9 cellular contexts compared by ENCODE assay signal in the genomic region with DNA sequence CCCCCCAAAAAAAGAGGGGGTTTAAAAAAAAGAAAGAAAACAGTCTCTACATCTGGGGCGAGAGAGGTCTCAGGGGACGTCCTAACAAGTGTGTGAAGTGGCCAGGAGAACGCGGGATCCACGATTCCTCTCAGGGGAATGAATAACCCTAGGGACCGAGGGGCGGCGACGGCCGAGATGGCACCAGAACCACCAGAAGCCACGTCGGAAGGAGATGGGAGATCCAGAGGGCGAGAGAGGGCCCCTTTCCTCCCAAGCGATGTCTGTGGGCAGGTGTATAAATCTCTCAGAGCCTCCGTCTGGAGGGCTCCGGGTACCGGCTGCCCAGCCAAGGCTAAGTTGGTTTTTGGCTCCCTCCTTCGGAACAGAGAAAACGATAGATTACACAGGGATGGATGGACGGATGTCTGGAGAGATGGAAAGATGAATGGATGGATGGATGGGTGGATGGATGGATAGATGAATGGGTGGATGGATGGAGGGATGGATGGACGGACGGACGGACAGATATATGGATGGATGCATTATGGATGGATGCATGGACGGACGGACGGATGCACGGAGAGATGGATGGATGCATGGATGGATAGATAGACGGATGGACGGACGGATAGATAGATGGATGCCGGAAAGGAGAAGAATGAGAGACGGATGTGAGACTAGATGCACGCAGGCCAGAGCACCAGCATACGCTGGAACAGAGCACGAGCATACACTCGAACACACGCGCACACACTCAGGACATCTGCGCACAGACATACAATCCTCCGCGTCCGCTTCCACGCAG. TPM values are rescaled to one million over a fixed set of nuclear protein-coding genes. Genes with fewer than 3 reads are reported as not detected.
DNase-seq lines count a peak whose midpoint lies in the region; ATAC-seq and TF ChIP-seq lines count a peak whose summit lies in the region.
"Had no signal": no experiment of that assay in that cellular context is flagged by ENCODE, and none has a peak within 500 bp of the region (broad histone marks: within the 10 kb centered on the region; RNA-seq: fewer than 3 reads in every experiment).

No MANE protein-coding gene starts in this region.

- no peaks in the 10 kb centered on the region for H3K9me2 ChIP-seq in neural cell (ENCODE audit: insufficient read depth, low read length)

- no peaks in the 10 kb centered on the region for H3F3A ChIP-seq in neural cell (ENCODE audit: insufficient read depth, low read length, poor library complexity, severe bottlenecking)

- H3K27ac Mint-ChIP-seq in activated CD4-positive, alpha-beta T cell treated with anti-CD3 and anti-CD28 coated beads, Interleukin-2, amount 10 ng/mL, durations not matched to agents 7 days and 5 days, result peak overlapping the region; percentile 72

- no peak for TF ChIP-seq CTCF in esophagus muscularis mucosa (IDR thresholded peaks at IDR 0.05)
- TF ChIP-seq CTCF in neural cell (IDR thresholded peaks at IDR 0.05; ENCODE audit: poor library complexity, severe bottlenecking), result peak; percentile 73

- H3K36me3 ChIP-seq in esophagus muscularis mucosa, result no peaks in the 10 kb centered on the region
- no peaks in the 10 kb centered on the region for H3K36me3 ChIP-seq in neural cell (ENCODE audit: insufficient read depth, low read length)

- H3K9me3 Mint-ChIP-seq in activated CD4-positive, alpha-beta T cell treated with anti-CD3 and anti-CD28 coated beads, Interleukin-2, amount 10 ng/mL, durations not matched to agents 7 days and 5 days, result no peaks in the 10 kb centered on the region

- peaks cover 54% of the 10 kb centered on the region for H3K27me3 Mint-ChIP-seq in activated CD4-positive, alpha-beta T cell treated with anti-CD3 and anti-CD28 coated beads, Interleukin-2, amount 10 ng/mL, durations not matched to agents 7 days and 5 days

- H3K9ac ChIP-seq in neural cell (ENCODE audit: low read length), result peak overlapping the region; percentile 77

- in situ Hi-C loops in ACHN (cut with HindIII; ENCODE audit: low pct_ligation_motif_present, low pct_unique_long_range_greater_than_20kb, low sequenced_read_pairs), result no loop called here

- peaks cover 56% of the 10 kb centered on the region for H3K79me2 ChIP-seq in neural cell (replicated peaks; ENCODE audit: insufficient read depth, low read length)

- peak; percentile 80 for TF ChIP-seq RAD21 in neural cell (conservative IDR thresholded peaks at IDR 0.05)

- H3K9me3 ChIP-seq in esophagus muscularis mucosa (no peaks in the 10 kb centered on the region), neural cell (ENCODE audit: low read length) (no peaks in the 10 kb centered on the region)
- H3K9me3 ChIP-seq: body of pancreas had no signal

- WGBS in esophagus muscularis mucosa, result 6% methylated on average over 40 of the region's 43 CpGs

- H4K20me1 ChIP-seq in neural cell (ENCODE audit: insufficient read depth), result no peaks in the 10 kb centered on the region

- H2AFZ ChIP-seq in neural cell (ENCODE audit: low read depth, low read length), result peak overlapping the region; percentile 51

- TF ChIP-seq POLR2A in esophagus muscularis mucosa (IDR thresholded peaks at IDR 0.05; ENCODE audit: low read depth), result no peak

- peaks cover 43% of the 10 kb centered on the region for H3K4me1 Mint-ChIP-seq in activated CD4-positive, alpha-beta T cell treated with anti-CD3 and anti-CD28 coated beads, Interleukin-2, amount 10 ng/mL, durations not matched to agents 7 days and 5 days

- ATAC-seq in HG03280 (IDR thresholded peaks at IDR 0.05; ENCODE audit: unreplicated experiment), result no peak
- no peak for ATAC-seq in HG03457 (IDR thresholded peaks at IDR 0.05; ENCODE audit: unreplicated experiment)
- ATAC-seq: body of pancreas had no signal

- H3K4me3 ChIP-seq in esophagus muscularis mucosa (peak overlapping the region; percentile 70 to 83 (median 78)), neural cell (ENCODE audit: low read length) (peak overlapping the region; percentile 90)

- H3K4me1 ChIP-seq in esophagus muscularis mucosa, result peaks cover 16 to 56% (median 42%) of the 10 kb centered on the region in 4 donors

- H3K36me3 Mint-ChIP-seq in activated CD4-positive, alpha-beta T cell treated with anti-CD3 and anti-CD28 coated beads, Interleukin-2, amount 10 ng/mL, durations not matched to agents 7 days and 5 days (ENCODE audit: low read depth), result peaks cover 35% of the 10 kb centered on the region

- POLR2A ChIA-PET in activated CD4-positive, alpha-beta T cell treated with anti-CD3 and anti-CD28 coated beads, Interleukin-2, amount 10 ng/mL, durations not matched to agents 7 days and 5 days (lab: Charles Lee), result no interaction called here

- peak overlapping the region; percentile 83 for H3K4me3 Mint-ChIP-seq in activated CD4-positive, alpha-beta T cell treated with anti-CD3 and anti-CD28 coated beads, Interleukin-2, amount 10 ng/mL, durations not matched to agents 7 days and 5 days

- H3K4me2 ChIP-seq in neural cell (ENCODE audit: low read length), result peak overlapping the region; percentile 76

- intact Hi-C loops in esophagus muscularis mucosa (cut with DNase I), result loop anchor here (5.0 to 10.0 kb wide), 3 partner anchors 133 to 1833 kb away; no protein-coding TSS in a partner anchor

- TF ChIP-seq EP300 in esophagus muscularis mucosa (IDR thresholded peaks at IDR 0.05) (no peak), neural cell (conservative IDR thresholded peaks at IDR 0.05; ENCODE audit: poor library complexity, severe bottlenecking) (peak; percentile 59)

- H3K27me3 ChIP-seq in esophagus muscularis mucosa (peaks cover 0 to 28% (median 6%) of the 10 kb centered on the region in 4 donors), neural cell (ENCODE audit: insufficient read depth, low read depth, low read length) (no peaks in the 10 kb centered on the region)

- H3K27ac ChIP-seq in esophagus muscularis mucosa (replicated peaks in 1 of 4) (no peak overlapping the region), neural cell (ENCODE audit: low read length) (peak overlapping the region; percentile 76)
- H3K27ac ChIP-seq: body of pancreas had no signal

- DNase-seq in ACHN, result peak; percentile 48
- peak; percentile 1 for DNase-seq in GOT3 (lab: John Stamatoyannopoulos, UW)
- peak; percentile 38 for DNase-seq in activated CD4-positive, alpha-beta T cell treated with anti-CD3 and anti-CD28 coated beads, Interleukin-2, amount 10 ng/mL, durations not matched to agents 7 days and 5 days
- no peak for DNase-seq in esophagus muscularis mucosa (ENCODE audit: extremely low spot score)
- no peak for DNase-seq in GDM1 (lab: John Stamatoyannopoulos, UW)

- CTCF ChIA-PET in activated CD4-positive, alpha-beta T cell treated with anti-CD3 and anti-CD28 coated beads, Interleukin-2, amount 10 ng/mL, durations not matched to agents 7 days and 5 days (lab: Charles Lee), result no interaction called here

TF ChIP-seq in neural cell, 6 proteins besides CTCF, POLR2A, EP300 and RAD21:
- TF ChIP-seq SMC3 (conservative IDR thresholded peaks at IDR 0.05; ENCODE audit: poor library complexity) (peak; percentile 73), POLR2AphosphoS5 (IDR thresholded peaks at IDR 0.05) (no peak), EZH2 (IDR thresholded peaks at IDR 0.05; ENCODE audit: borderline replicate concordance, insufficient read depth, low read length, poor library complexity, severe bottlenecking) (no peak), TAF1 (IDR thresholded peaks at IDR 0.05; ENCODE audit: low read depth) (no peak), MXI1 (conservative IDR thresholded peaks at IDR 0.05; ENCODE audit: poor library complexity, severe bottlenecking) (peak; percentile 73)
- TF ChIP-seq, protein P1, sequence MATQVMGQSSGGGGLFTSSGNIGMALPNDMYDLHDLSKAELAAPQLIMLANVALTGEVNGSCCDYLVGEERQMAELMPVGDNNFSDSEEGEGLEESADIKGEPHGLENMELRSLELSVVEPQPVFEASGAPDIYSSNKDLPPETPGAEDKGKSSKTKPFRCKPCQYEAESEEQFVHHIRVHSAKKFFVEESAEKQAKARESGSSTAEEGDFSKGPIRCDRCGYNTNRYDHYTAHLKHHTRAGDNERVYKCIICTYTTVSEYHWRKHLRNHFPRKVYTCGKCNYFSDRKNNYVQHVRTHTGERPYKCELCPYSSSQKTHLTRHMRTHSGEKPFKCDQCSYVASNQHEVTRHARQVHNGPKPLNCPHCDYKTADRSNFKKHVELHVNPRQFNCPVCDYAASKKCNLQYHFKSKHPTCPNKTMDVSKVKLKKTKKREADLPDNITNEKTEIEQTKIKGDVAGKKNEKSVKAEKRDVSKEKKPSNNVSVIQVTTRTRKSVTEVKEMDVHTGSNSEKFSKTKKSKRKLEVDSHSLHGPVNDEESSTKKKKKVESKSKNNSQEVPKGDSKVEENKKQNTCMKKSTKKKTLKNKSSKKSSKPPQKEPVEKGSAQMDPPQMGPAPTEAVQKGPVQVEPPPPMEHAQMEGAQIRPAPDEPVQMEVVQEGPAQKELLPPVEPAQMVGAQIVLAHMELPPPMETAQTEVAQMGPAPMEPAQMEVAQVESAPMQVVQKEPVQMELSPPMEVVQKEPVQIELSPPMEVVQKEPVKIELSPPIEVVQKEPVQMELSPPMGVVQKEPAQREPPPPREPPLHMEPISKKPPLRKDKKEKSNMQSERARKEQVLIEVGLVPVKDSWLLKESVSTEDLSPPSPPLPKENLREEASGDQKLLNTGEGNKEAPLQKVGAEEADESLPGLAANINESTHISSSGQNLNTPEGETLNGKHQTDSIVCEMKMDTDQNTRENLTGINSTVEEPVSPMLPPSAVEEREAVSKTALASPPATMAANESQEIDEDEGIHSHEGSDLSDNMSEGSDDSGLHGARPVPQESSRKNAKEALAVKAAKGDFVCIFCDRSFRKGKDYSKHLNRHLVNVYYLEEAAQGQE (IDR thresholded peaks at IDR 0.05; ENCODE audit: borderline replicate concordance), result peak; percentile 42

RNA-seq across cellular contexts. Expression of a gene that starts 1.6 kb away (rescaled TPM):
- total RNA-seq in activated CD4-positive, alpha-beta T cell treated with anti-CD3 and anti-CD28 coated beads, Interleukin-2, amount 10 ng/mL, durations not matched to agents 7 days and 5 days, result 10 to 100 TPM; 28.2 to 29.3 TPM
- 10 to 100 TPM; 15.4 to 25.9 (median 20.2) TPM for total RNA-seq in esophagus muscularis mucosa
- polyA plus RNA-seq in neural cell, result 71.1 and 99.5 TPM in 2 replicates
- polyA minus RNA-seq in neural cell, result 129 and 157 TPM in 2 replicates

Comparison
In these comparisons a context has a peak if more than half of its experiments do, and no peak if none do; other contexts are left out.
1. DNase-seq: peak in ACHN (single experiment), GOT3 (single experiment) and activated CD4-positive, alpha-beta T cell treated with anti-CD3 and anti-CD28 coated beads, Interleukin-2, amount 10 ng/mL, durations not matched to agents 7 days and 5 days (single experiment); none in esophagus muscularis mucosa (single experiment) and GDM1 (single experiment).